Comparison of ENCODE assay signal across 1 cellular context in the genomic region with DNA sequence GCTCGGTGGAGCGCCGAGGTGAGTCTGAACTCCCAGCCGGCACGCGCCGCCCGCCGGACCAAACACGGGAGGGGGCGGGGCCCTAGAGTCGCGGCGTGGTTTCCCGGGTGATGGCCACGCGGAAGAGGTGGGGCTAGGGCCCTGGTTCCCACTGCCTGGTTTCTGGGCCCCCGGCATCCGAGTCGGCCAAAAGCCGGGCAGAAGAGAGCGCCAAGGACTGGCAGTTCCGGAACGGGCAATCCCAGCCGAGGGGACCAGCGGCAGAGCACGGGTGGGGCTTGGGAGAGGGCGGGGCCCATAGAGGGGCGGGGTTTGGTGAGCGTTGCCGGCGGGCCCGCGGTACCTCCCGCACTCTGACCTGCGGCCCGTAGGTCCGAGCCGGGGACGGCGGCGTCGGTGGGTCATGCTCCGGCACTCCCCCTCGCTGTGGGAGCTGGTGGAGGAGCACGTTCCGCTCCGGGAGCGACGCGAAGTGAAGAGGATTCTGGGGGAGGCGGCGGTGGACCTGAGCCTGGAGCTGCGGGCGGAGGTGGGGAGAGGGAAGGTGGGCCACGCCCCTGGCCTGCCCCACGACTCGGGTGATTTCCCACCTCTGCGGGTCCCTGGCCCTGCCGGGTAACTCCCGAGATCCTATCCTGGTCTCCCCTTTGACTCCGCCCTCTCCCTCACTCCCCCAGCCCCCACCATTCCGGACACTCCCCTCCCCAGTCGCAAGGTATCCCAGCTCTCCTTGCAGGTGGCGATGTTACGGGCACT.
TF ChIP-seq lines count a peak whose summit lies in the region.

Gene CCDC24 (plus strand): TSS at position 124 of the 756 bp plus-strand sequence. CDS start 280 bp downstream, at position 404.

TF ChIP-seq in WTC11, 78 proteins besides CTCF, POLR2A, EP300 and RAD21 (continued from another document):
- TF ChIP-seq E2F1 (CRISPR knock-in tag; IDR thresholded peaks at IDR 0.05) (0 out of 2 replicates have a peak, but pooled peaks have one; percentile 3), USF2 (CRISPR knock-in tag; IDR thresholded peaks at IDR 0.05) (peak; percentile 42), ZNF138 (CRISPR knock-in tag; conservative IDR thresholded peaks at IDR 0.05) (no peak; the same call in 1 of the 2 replicates), STAT6 (CRISPR knock-in tag; conservative IDR thresholded peaks at IDR 0.05; ENCODE audit: low read depth) (no peak), RELA (CRISPR knock-in tag; IDR thresholded peaks at IDR 0.05; ENCODE audit: borderline replicate concordance) (no peak), ZNF416 (CRISPR knock-in tag; IDR thresholded peaks at IDR 0.05) (no peak), SMAD3 (CRISPR knock-in tag; IDR thresholded peaks at IDR 0.05; ENCODE audit: borderline replicate concordance) (no peak), NFATC4 (CRISPR knock-in tag; IDR thresholded peaks at IDR 0.05) (peak; percentile 51; the same call in 1 of the 2 replicates), KAT7 (CRISPR knock-in tag; IDR thresholded peaks at IDR 0.05; ENCODE audit: borderline replicate concordance) (no peak), ZMAT4 (CRISPR knock-in tag; IDR thresholded peaks at IDR 0.05) (no peak), TP53 (CRISPR knock-in tag; IDR thresholded peaks at IDR 0.05) (no peak; the same call in 1 of the 2 replicates), OVOL2 (CRISPR knock-in tag; IDR thresholded peaks at IDR 0.05; ENCODE audit: borderline replicate concordance) (no peak), GTF2I (CRISPR knock-in tag; conservative IDR thresholded peaks at IDR 0.05) (no peak), ZNF232 (CRISPR knock-in tag; IDR thresholded peaks at IDR 0.05) (0 out of 2 replicates have a peak, but pooled peaks have one; percentile 50), ATF1 (CRISPR knock-in tag; IDR thresholded peaks at IDR 0.05) (0 out of 2 replicates have a peak, but pooled peaks have one; percentile 31), FOXJ3 (CRISPR knock-in tag; IDR thresholded peaks at IDR 0.05; ENCODE audit: borderline replicate concordance) (no peak), ZNF671 (CRISPR knock-in tag; IDR thresholded peaks at IDR 0.05) (no peak), ZNF219 (CRISPR knock-in tag; IDR thresholded peaks at IDR 0.05; ENCODE audit: borderline replicate concordance) (no peak), SP1 (CRISPR knock-in tag; conservative IDR thresholded peaks at IDR 0.05) (peak; percentile 77), AFF4 (CRISPR knock-in tag; IDR thresholded peaks at IDR 0.05; ENCODE audit: borderline replicate concordance) (no peak), FOXP1 (CRISPR knock-in tag; IDR thresholded peaks at IDR 0.05; ENCODE audit: borderline replicate concordance) (no peak), MXD4 (CRISPR knock-in tag; IDR thresholded peaks at IDR 0.05; ENCODE audit: borderline replicate concordance) (no peak), TEAD1 (CRISPR knock-in tag; IDR thresholded peaks at IDR 0.05) (no peak)
- TF ChIP-seq, protein P1, sequence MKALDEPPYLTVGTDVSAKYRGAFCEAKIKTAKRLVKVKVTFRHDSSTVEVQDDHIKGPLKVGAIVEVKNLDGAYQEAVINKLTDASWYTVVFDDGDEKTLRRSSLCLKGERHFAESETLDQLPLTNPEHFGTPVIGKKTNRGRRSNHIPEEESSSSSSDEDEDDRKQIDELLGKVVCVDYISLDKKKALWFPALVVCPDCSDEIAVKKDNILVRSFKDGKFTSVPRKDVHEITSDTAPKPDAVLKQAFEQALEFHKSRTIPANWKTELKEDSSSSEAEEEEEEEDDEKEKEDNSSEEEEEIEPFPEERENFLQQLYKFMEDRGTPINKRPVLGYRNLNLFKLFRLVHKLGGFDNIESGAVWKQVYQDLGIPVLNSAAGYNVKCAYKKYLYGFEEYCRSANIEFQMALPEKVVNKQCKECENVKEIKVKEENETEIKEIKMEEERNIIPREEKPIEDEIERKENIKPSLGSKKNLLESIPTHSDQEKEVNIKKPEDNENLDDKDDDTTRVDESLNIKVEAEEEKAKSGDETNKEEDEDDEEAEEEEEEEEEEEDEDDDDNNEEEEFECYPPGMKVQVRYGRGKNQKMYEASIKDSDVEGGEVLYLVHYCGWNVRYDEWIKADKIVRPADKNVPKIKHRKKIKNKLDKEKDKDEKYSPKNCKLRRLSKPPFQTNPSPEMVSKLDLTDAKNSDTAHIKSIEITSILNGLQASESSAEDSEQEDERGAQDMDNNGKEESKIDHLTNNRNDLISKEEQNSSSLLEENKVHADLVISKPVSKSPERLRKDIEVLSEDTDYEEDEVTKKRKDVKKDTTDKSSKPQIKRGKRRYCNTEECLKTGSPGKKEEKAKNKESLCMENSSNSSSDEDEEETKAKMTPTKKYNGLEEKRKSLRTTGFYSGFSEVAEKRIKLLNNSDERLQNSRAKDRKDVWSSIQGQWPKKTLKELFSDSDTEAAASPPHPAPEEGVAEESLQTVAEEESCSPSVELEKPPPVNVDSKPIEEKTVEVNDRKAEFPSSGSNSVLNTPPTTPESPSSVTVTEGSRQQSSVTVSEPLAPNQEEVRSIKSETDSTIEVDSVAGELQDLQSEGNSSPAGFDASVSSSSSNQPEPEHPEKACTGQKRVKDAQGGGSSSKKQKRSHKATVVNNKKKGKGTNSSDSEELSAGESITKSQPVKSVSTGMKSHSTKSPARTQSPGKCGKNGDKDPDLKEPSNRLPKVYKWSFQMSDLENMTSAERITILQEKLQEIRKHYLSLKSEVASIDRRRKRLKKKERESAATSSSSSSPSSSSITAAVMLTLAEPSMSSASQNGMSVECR (CRISPR knock-in tag; IDR thresholded peaks at IDR 0.05; ENCODE audit: borderline replicate concordance) = peak; percentile 38; the same call in 1 of the 2 replicates
- TF ChIP-seq, protein P2, sequence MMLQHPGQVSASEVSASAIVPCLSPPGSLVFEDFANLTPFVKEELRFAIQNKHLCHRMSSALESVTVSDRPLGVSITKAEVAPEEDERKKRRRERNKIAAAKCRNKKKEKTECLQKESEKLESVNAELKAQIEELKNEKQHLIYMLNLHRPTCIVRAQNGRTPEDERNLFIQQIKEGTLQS (CRISPR knock-in tag; conservative IDR thresholded peaks at IDR 0.05) = no peak
- TF ChIP-seq, protein P3, sequence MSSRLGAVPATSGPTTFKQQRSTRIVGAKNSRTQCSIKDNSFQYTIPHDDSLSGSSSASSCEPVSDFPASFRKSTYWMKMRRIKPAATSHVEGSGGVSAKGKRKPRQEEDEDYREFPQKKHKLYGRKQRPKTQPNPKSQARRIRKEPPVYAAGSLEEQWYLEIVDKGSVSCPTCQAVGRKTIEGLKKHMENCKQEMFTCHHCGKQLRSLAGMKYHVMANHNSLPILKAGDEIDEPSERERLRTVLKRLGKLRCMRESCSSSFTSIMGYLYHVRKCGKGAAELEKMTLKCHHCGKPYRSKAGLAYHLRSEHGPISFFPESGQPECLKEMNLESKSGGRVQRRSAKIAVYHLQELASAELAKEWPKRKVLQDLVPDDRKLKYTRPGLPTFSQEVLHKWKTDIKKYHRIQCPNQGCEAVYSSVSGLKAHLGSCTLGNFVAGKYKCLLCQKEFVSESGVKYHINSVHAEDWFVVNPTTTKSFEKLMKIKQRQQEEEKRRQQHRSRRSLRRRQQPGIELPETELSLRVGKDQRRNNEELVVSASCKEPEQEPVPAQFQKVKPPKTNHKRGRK (CRISPR knock-in tag; IDR thresholded peaks at IDR 0.05; ENCODE audit: borderline replicate concordance) = no peak
- TF ChIP-seq, protein P4, sequence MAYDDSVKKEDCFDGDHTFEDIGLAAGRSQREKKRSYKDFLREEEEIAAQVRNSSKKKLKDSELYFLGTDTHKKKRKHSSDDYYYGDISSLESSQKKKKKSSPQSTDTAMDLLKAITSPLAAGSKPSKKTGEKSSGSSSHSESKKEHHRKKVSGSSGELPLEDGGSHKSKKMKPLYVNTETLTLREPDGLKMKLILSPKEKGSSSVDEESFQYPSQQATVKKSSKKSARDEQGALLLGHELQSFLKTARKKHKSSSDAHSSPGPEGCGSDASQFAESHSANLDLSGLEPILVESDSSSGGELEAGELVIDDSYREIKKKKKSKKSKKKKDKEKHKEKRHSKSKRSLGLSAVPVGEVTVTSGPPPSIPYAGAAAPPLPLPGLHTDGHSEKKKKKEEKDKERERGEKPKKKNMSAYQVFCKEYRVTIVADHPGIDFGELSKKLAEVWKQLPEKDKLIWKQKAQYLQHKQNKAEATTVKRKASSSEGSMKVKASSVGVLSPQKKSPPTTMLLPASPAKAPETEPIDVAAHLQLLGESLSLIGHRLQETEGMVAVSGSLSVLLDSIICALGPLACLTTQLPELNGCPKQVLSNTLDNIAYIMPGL (CRISPR knock-in tag; IDR thresholded peaks at IDR 0.05) = peak; percentile 43; the same call in 1 of the 2 replicates
- TF ChIP-seq, protein P5, sequence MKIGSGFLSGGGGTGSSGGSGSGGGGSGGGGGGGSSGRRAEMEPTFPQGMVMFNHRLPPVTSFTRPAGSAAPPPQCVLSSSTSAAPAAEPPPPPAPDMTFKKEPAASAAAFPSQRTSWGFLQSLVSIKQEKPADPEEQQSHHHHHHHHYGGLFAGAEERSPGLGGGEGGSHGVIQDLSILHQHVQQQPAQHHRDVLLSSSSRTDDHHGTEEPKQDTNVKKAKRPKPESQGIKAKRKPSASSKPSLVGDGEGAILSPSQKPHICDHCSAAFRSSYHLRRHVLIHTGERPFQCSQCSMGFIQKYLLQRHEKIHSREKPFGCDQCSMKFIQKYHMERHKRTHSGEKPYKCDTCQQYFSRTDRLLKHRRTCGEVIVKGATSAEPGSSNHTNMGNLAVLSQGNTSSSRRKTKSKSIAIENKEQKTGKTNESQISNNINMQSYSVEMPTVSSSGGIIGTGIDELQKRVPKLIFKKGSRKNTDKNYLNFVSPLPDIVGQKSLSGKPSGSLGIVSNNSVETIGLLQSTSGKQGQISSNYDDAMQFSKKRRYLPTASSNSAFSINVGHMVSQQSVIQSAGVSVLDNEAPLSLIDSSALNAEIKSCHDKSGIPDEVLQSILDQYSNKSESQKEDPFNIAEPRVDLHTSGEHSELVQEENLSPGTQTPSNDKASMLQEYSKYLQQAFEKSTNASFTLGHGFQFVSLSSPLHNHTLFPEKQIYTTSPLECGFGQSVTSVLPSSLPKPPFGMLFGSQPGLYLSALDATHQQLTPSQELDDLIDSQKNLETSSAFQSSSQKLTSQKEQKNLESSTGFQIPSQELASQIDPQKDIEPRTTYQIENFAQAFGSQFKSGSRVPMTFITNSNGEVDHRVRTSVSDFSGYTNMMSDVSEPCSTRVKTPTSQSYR (CRISPR knock-in tag; IDR thresholded peaks at IDR 0.05) = no peak
